Comparison of ENCODE assay signal across 2 cellular contexts in the genomic region with DNA sequence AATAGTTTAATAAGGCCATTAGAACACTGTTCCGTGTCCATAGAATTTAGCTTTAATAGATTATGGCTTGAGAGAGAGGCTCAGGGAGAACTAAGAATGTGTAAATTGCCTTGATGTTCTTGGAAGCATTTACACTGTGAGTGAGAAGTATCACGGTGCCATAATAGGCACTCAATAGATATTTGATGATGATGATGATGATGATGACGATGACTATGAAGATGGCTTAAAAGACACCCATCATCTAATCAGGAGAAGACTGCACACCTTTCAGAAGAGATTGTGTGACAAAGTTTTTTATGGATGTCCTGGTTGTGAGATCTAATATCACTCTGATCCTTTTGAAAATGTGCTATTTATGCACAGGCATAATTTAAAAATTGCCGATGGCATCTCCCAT.
A peak's percentile ranks its signal among the peaks of the same experiment; 100 is the strongest.
TF ChIP-seq lines count a peak whose summit lies in the region.

No MANE protein-coding gene starts in this region.

TF ChIP-seq in HepG2, 621 proteins besides CTCF, POLR2A, EP300 and RAD21 (continued from another document):
- TF ChIP-seq, protein P1, sequence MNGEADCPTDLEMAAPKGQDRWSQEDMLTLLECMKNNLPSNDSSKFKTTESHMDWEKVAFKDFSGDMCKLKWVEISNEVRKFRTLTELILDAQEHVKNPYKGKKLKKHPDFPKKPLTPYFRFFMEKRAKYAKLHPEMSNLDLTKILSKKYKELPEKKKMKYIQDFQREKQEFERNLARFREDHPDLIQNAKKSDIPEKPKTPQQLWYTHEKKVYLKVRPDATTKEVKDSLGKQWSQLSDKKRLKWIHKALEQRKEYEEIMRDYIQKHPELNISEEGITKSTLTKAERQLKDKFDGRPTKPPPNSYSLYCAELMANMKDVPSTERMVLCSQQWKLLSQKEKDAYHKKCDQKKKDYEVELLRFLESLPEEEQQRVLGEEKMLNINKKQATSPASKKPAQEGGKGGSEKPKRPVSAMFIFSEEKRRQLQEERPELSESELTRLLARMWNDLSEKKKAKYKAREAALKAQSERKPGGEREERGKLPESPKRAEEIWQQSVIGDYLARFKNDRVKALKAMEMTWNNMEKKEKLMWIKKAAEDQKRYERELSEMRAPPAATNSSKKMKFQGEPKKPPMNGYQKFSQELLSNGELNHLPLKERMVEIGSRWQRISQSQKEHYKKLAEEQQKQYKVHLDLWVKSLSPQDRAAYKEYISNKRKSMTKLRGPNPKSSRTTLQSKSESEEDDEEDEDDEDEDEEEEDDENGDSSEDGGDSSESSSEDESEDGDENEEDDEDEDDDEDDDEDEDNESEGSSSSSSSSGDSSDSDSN (CRISPR knock-in tag; IDR thresholded peaks at IDR 0.05): no peak
- TF ChIP-seq ZNF124 (CRISPR knock-in tag; IDR thresholded peaks at IDR 0.05): no peak
TF ChIP-seq in HepG2: peak in this region for 1.

TF ChIP-seq in HEK293, 187 proteins besides CTCF, POLR2A, EP300 and RAD21:
- TF ChIP-seq, protein P2, sequence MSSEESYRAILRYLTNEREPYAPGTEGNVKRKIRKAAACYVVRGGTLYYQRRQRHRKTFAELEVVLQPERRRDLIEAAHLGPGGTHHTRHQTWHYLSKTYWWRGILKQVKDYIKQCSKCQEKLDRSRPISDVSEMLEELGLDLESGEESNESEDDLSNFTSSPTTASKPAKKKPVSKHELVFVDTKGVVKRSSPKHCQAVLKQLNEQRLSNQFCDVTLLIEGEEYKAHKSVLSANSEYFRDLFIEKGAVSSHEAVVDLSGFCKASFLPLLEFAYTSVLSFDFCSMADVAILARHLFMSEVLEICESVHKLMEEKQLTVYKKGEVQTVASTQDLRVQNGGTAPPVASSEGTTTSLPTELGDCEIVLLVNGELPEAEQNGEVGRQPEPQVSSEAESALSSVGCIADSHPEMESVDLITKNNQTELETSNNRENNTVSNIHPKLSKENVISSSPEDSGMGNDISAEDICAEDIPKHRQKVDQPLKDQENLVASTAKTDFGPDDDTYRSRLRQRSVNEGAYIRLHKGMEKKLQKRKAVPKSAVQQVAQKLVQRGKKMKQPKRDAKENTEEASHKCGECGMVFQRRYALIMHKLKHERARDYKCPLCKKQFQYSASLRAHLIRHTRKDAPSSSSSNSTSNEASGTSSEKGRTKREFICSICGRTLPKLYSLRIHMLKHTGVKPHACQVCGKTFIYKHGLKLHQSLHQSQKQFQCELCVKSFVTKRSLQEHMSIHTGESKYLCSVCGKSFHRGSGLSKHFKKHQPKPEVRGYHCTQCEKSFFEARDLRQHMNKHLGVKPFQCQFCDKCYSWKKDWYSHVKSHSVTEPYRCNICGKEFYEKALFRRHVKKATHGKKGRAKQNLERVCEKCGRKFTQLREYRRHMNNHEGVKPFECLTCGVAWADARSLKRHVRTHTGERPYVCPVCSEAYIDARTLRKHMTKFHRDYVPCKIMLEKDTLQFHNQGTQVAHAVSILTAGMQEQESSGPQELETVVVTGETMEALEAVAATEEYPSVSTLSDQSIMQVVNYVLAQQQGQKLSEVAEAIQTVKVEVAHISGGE (tag by site-specific recombination; conservative IDR thresholded peaks at IDR 0.05; ENCODE audit: low read depth): no peak
- TF ChIP-seq, protein P3, sequence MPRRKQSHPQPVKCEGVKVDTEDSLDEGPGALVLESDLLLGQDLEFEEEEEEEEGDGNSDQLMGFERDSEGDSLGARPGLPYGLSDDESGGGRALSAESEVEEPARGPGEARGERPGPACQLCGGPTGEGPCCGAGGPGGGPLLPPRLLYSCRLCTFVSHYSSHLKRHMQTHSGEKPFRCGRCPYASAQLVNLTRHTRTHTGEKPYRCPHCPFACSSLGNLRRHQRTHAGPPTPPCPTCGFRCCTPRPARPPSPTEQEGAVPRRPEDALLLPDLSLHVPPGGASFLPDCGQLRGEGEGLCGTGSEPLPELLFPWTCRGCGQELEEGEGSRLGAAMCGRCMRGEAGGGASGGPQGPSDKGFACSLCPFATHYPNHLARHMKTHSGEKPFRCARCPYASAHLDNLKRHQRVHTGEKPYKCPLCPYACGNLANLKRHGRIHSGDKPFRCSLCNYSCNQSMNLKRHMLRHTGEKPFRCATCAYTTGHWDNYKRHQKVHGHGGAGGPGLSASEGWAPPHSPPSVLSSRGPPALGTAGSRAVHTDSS (tag by site-specific recombination; IDR thresholded peaks at IDR 0.05): peak; percentile 81
- no peak for TF ChIP-seq ZNF791 (tag by site-specific recombination; IDR thresholded peaks at IDR 0.05)
